2 cellular contexts compared by ENCODE assay signal in genomic region chr2:168429988-168430387, GRCh38.
TF ChIP-seq lines count a peak whose summit lies in the region.

No MANE protein-coding gene starts in this region.

TF ChIP-seq in GM23338, 12 proteins besides CTCF, POLR2A, EP300 and RAD21:
- TF ChIP-seq ETS1 (IDR thresholded peaks at IDR 0.05) (no peak), REST (IDR thresholded peaks at IDR 0.05; ENCODE audit: unreplicated experiment) (no peak), ZNF114 (CRISPR knock-in tag; IDR thresholded peaks at IDR 0.05) (no peak), EZH2phosphoT487 (IDR thresholded peaks at IDR 0.05; ENCODE audit: unreplicated experiment) (no peak), POLR2AphosphoS5 (IDR thresholded peaks at IDR 0.05; ENCODE audit: low read depth) (no peak), ZNF331 (CRISPR knock-in tag; IDR thresholded peaks at IDR 0.05; ENCODE audit: low read depth) (no peak), NANOG (IDR thresholded peaks at IDR 0.05; ENCODE audit: borderline replicate concordance) (no peak), EZH2 (IDR thresholded peaks at IDR 0.05; ENCODE audit: low read depth, unreplicated experiment) (no peak), CREB1 (CRISPR knock-in tag; IDR thresholded peaks at IDR 0.05; ENCODE audit: low read depth) (no peak), STAT1 (IDR thresholded peaks at IDR 0.05; ENCODE audit: unreplicated experiment) (no peak), ZNF462 (CRISPR knock-in tag; IDR thresholded peaks at IDR 0.05) (no peak)

TF ChIP-seq in GM12878, 131 proteins besides CTCF, POLR2A, EP300 and RAD21:
- TF ChIP-seq USF1 (IDR thresholded peaks at IDR 0.05; ENCODE audit: borderline replicate concordance, extremely low read length, insufficient read depth, low read depth, low read length) (peak; percentile 57), BMI1 (IDR thresholded peaks at IDR 0.05; ENCODE audit: borderline replicate concordance) (no peak), ATF3 (IDR thresholded peaks at IDR 0.05; ENCODE audit: borderline replicate concordance, extremely low read depth, low read depth, low read length) (no peak)
